Comparison of ENCODE assay signal across 1 cellular context in the genomic region with DNA sequence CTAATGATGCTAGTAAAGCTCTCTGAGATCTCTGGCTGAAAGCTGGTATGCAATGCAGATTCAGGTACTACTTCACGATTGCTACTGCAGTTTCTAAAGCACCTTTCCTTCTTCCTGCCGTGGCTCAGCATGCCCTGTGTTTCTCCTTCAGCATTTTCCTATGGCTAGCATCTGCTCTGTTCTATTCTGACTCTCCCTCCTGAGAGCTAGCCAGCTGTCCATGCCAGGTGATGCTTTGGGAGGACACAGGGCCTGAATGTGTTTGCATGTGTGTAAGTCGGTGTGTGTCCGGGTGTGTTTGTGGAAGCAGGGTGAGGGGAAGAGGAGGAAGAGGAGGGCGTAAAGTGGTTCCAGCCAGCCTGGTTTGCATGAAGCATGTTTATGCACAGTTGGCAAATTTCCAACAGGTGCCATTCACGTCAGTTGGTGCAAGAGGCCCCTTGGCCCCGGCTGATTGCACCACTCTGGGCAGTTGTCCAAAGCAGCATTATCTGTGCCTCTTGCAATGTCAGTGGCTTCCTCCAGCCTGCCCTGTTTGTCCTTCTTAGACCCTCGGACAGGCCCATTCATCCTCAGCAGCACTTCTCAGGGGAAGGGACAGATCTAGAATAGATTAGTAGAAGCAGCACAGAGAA.
TF ChIP-seq lines count a peak whose summit lies in the region.

No MANE protein-coding gene starts in this region.

TF ChIP-seq in H1, 55 proteins besides CTCF, POLR2A, EP300 and RAD21 (continued from another document):
- TF ChIP-seq NRF1 (IDR thresholded peaks at IDR 0.05; ENCODE audit: low read depth, low read length) (no peak), SAP30 (IDR thresholded peaks at IDR 0.05; ENCODE audit: insufficient read depth, insufficient replicate concordance, low read length) (no peak), SP2 (IDR thresholded peaks at IDR 0.05; ENCODE audit: low read length) (no peak), RBBP5 (IDR thresholded peaks at IDR 0.05; ENCODE audit: borderline replicate concordance, low read depth, low read length) (no peak), HDAC2 (IDR thresholded peaks at IDR 0.05; ENCODE audit: borderline replicate concordance in 1 of 2, low read depth in 2 of 2, low read length in 2 of 2) (no peak), SRF (IDR thresholded peaks at IDR 0.05; ENCODE audit: low read depth, low read length) (no peak), BRCA1 (IDR thresholded peaks at IDR 0.05; ENCODE audit: low read depth, low read length) (no peak), EGR1 (IDR thresholded peaks at IDR 0.05; ENCODE audit: borderline replicate concordance, low read depth, low read length) (no peak), SP1 (IDR thresholded peaks at IDR 0.05; ENCODE audit: low read depth, low read length) (no peak)
- TF ChIP-seq, protein P1, sequence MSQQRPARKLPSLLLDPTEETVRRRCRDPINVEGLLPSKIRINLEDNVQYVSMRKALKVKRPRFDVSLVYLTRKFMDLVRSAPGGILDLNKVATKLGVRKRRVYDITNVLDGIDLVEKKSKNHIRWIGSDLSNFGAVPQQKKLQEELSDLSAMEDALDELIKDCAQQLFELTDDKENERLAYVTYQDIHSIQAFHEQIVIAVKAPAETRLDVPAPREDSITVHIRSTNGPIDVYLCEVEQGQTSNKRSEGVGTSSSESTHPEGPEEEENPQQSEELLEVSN (IDR thresholded peaks at IDR 0.05), result no peak
TF ChIP-seq in H1: peak in this region for 0.
